Comparison of ENCODE assay signal across 8 cellular contexts in genomic region chr14:89915114-89915878, GRCh38. TPM values are rescaled to one million over a fixed set of nuclear protein-coding genes. Genes with fewer than 3 reads are reported as not detected.
DNase-seq lines count a peak whose midpoint lies in the region; ATAC-seq and TF ChIP-seq lines count a peak whose summit lies in the region.

No MANE protein-coding gene starts in this region.

- H4K91ac ChIP-seq in trophoblast cell (ENCODE audit: low read depth, low read length): no peak overlapping the region

- no peak overlapping the region for H3K9ac ChIP-seq in trophoblast cell (ENCODE audit: low read length)

- H3K36me3 ChIP-seq in RWPE2 (ENCODE audit: low read depth) (no peaks in the 10 kb centered on the region), trophoblast cell (ENCODE audit: control insufficient read depth in 1 of 2, insufficient read depth in 2 of 2, low read length in 2 of 2) (no peaks in the 10 kb centered on the region), upper lobe of left lung (no peaks in the 10 kb centered on the region)

- no peak for TF ChIP-seq POLR2A in upper lobe of left lung (IDR thresholded peaks at IDR 0.05)

- no peak overlapping the region for H3K18ac ChIP-seq in trophoblast cell (ENCODE audit: low read length)

- no peak overlapping the region for H2BK12ac ChIP-seq in trophoblast cell (ENCODE audit: low read length)

- no peak overlapping the region for H3K4me2 ChIP-seq in trophoblast cell (ENCODE audit: low read length)

- no peak overlapping the region for H3K27ac Mint-ChIP-seq in activated T-helper 17 cell treated with anti-CD3 and anti-CD28 coated beads, Interleukin-2, amount 50 U/mL, for 72 hours

- no peak overlapping the region for H3K14ac ChIP-seq in trophoblast cell (ENCODE audit: low read length)

- H3K27me3 Mint-ChIP-seq in activated T-helper 17 cell treated with anti-CD3 and anti-CD28 coated beads, Interleukin-2, amount 50 U/mL, for 72 hours: no peaks in the 10 kb centered on the region

- no peak overlapping the region for H3K4me3 Mint-ChIP-seq in activated T-helper 17 cell treated with anti-CD3 and anti-CD28 coated beads, Interleukin-2, amount 50 U/mL, for 72 hours

- no peaks in the 10 kb centered on the region for H3K79me2 ChIP-seq in trophoblast cell (ENCODE audit: control insufficient read depth, insufficient read depth, low read length, poor library complexity)

- H3K4me3 ChIP-seq in RWPE2 (ENCODE audit: severe bottlenecking): no peak overlapping the region
- no peak overlapping the region for H3K4me3 ChIP-seq in trophoblast cell (ENCODE audit: low read depth, low read length)
- no peak overlapping the region for H3K4me3 ChIP-seq in upper lobe of left lung

- H3K4me1 Mint-ChIP-seq in activated T-helper 17 cell treated with anti-CD3 and anti-CD28 coated beads, Interleukin-2, amount 50 U/mL, for 72 hours: no peaks in the 10 kb centered on the region

- H3K9me3 ChIP-seq in RWPE2 (ENCODE audit: severe bottlenecking) (no peaks in the 10 kb centered on the region), trophoblast cell (ENCODE audit: insufficient read depth, low read depth, low read length) (no peaks in the 10 kb centered on the region), upper lobe of left lung (no peaks in the 10 kb centered on the region)

- no peak overlapping the region for H2AFZ ChIP-seq in trophoblast cell (ENCODE audit: insufficient read depth, low read length, poor library complexity)

- no peak overlapping the region for H2BK120ac ChIP-seq in trophoblast cell (ENCODE audit: insufficient read depth, low read length, poor library complexity)

- no peak for ATAC-seq in RWPE2 (ENCODE audit: low read depth)
- peak; percentile 39 for ATAC-seq in activated T-helper 17 cell treated with anti-CD3 and anti-CD28 coated beads, Interleukin-2, amount 50 U/mL, for 72 hours (replicated peaks)
- no peak for ATAC-seq in foreskin keratinocyte
- peak in 1 of 2 donors; percentile 75 for ATAC-seq in upper lobe of left lung (ENCODE audit: low FRiP score in 2 of 2)
- ATAC-seq in HG03025 (IDR thresholded peaks at IDR 0.05; ENCODE audit: low FRiP score, unreplicated experiment): no peak

- H3K27me3 ChIP-seq in RWPE2 (ENCODE audit: insufficient read depth, poor library complexity, severe bottlenecking): no peaks in the 10 kb centered on the region
- H3K27me3 ChIP-seq in foreskin keratinocyte: no peaks in the 10 kb centered on the region
- no peaks in the 10 kb centered on the region for H3K27me3 ChIP-seq in trophoblast cell (ENCODE audit: insufficient read depth, low read length)
- no peaks in the 10 kb centered on the region for H3K27me3 ChIP-seq in upper lobe of left lung

- no peak overlapping the region for H4K12ac ChIP-seq in trophoblast cell (ENCODE audit: low read depth, low read length)

- H3K27ac ChIP-seq in RWPE2 (ENCODE audit: poor library complexity, severe bottlenecking) (peak overlapping the region; percentile 66), foreskin keratinocyte (peak overlapping the region; percentile 74), trophoblast cell (ENCODE audit: low read depth, low read length) (no peak overlapping the region), upper lobe of left lung (no peak overlapping the region)

- TF ChIP-seq CTCF in RWPE2 (IDR thresholded peaks at IDR 0.05; ENCODE audit: poor library complexity, severe bottlenecking): peak; percentile 99
- peak; percentile 96 for TF ChIP-seq CTCF in foreskin keratinocyte (conservative IDR thresholded peaks at IDR 0.05)
- peak; percentile 83 to 94 (median 88) for TF ChIP-seq CTCF in upper lobe of left lung (IDR thresholded peaks at IDR 0.05)

- WGBS in trophoblast cell (ENCODE audit: extremely low coverage, insufficient coverage, insufficient read length): no CpG with 5 or more reads among the region's 6 CpGs
- 14 to 18% methylated on average over 6 of the region's 6 CpGs for WGBS in upper lobe of left lung, 2 donors

- H3K4me1 ChIP-seq in RWPE2 (ENCODE audit: insufficient read depth, poor library complexity, severe bottlenecking): peaks cover 26% of the 10 kb centered on the region
- peaks cover 40% of the 10 kb centered on the region for H3K4me1 ChIP-seq in foreskin keratinocyte
- peaks cover 5 to 8% of the 10 kb centered on the region in 2 experiments for H3K4me1 ChIP-seq in trophoblast cell (ENCODE audit: control insufficient read depth in 1 of 2, insufficient read depth in 2 of 2, low read length in 2 of 2)
- peaks cover 0 to 13% (median 5%) of the 10 kb centered on the region in 4 donors for H3K4me1 ChIP-seq in upper lobe of left lung

- no peaks in the 10 kb centered on the region for H3K9me3 Mint-ChIP-seq in activated T-helper 17 cell treated with anti-CD3 and anti-CD28 coated beads, Interleukin-2, amount 50 U/mL, for 72 hours

- no peak for TF ChIP-seq EP300 in upper lobe of left lung (IDR thresholded peaks at IDR 0.05)

- DNase-seq in ELF-1 (ENCODE audit: low read depth, low spot score) (peak; percentile 61), LHCN-M2 (ENCODE audit: low read depth) (peak; percentile 64), RWPE2 (ENCODE audit: low spot score) (no peak), foreskin keratinocyte (peak in 1 of 2 donors; percentile 56), trophoblast cell (peak; percentile 74 to 95), upper lobe of left lung (peak in 1 of 2 donors; percentile 31)

- no peak overlapping the region for H4K8ac ChIP-seq in trophoblast cell (ENCODE audit: low read depth, low read length)

- no peak overlapping the region for H2AK5ac ChIP-seq in trophoblast cell (ENCODE audit: low read length)

- no peak overlapping the region for H3K23ac ChIP-seq in trophoblast cell (ENCODE audit: low read length)

- no peaks in the 10 kb centered on the region for H3K36me3 Mint-ChIP-seq in activated T-helper 17 cell treated with anti-CD3 and anti-CD28 coated beads, Interleukin-2, amount 50 U/mL, for 72 hours (ENCODE audit: low read depth)

- peaks cover 3% of the 10 kb centered on the region for H3K79me1 ChIP-seq in trophoblast cell (ENCODE audit: low read length)

- H2BK5ac ChIP-seq in trophoblast cell (ENCODE audit: low read depth, low read length, poor library complexity): no peak overlapping the region

- H3K4ac ChIP-seq in trophoblast cell (ENCODE audit: low read depth, low read length): no peak overlapping the region

RNA-seq across cellular contexts. Expression of gene EFCAB11, which starts 39.2 kb away (rescaled TPM):
- total RNA-seq in LHCN-M2 (2014; rRNA removed) (12.0 and 13.5 TPM in 2 replicates), foreskin keratinocyte (12.5 and 14.0 TPM in 2 replicates), upper lobe of left lung (1 to 10 TPM; 1.9 to 9.4 (median 4.6) TPM)
- polyA plus RNA-seq in LHCN-M2 (2012): 9.3 TPM
- 1 to 10 TPM; 5.5 to 9.4 TPM for total RNA-seq in activated T-helper 17 cell treated with anti-CD3 and anti-CD28 coated beads, Interleukin-2, amount 50 U/mL, for 72 hours
- 15.5 and 16.2 TPM in 2 replicates for polyA plus RNA-seq in foreskin keratinocyte
- polyA plus RNA-seq in trophoblast cell (2013): 11.6 and 13.5 TPM in 2 replicates

RNA-seq across cellular contexts. Expression of gene TDP1, which starts 40.4 kb away (rescaled TPM):
- total RNA-seq in LHCN-M2 (2014; rRNA removed) (44.1 and 48.1 TPM in 2 replicates), foreskin keratinocyte (26.8 and 27.2 TPM in 2 replicates), upper lobe of left lung (10 to 100 TPM in 4 of 6 donors, 1 to 10 TPM in 2; 6.4 to 33.5 (median 13.5) TPM)
- polyA plus RNA-seq in LHCN-M2 (2012): 18.9 TPM
- total RNA-seq in activated T-helper 17 cell treated with anti-CD3 and anti-CD28 coated beads, Interleukin-2, amount 50 U/mL, for 72 hours: 10 to 100 TPM; 82.8 to 98.3 TPM
- polyA plus RNA-seq in foreskin keratinocyte: 13.9 and 17.7 TPM in 2 replicates
- 26.2 and 28.5 TPM in 2 replicates for polyA plus RNA-seq in trophoblast cell (2013)

Comparison
In these comparisons a context has a peak if more than half of its experiments do, and no peak if none do; other contexts are left out.
1. H3K27ac ChIP-seq: peak in RWPE2 (single experiment) and foreskin keratinocyte (single experiment); none in trophoblast cell (single experiment) and upper lobe of left lung (0 of 4).
2. Peak in every context shown above with its lines, with median percentiles within 50 percentile points of each other: CTCF ChIP-seq.